In genomic region chr15:85421116-85421925, GRCh38 we compare ENCODE assay signal across 15 cellular contexts. TPM values are rescaled to one million over a fixed set of nuclear protein-coding genes. Genes with fewer than 3 reads are reported as not detected.
DNase-seq lines count a peak whose midpoint lies in the region; ATAC-seq and TF ChIP-seq lines count a peak whose summit lies in the region.
"Had no signal": no experiment of that assay in that cellular context is flagged by ENCODE, and none has a peak within 500 bp of the region (broad histone marks: within the 10 kb centered on the region; RNA-seq: fewer than 3 reads in every experiment).

No MANE protein-coding gene starts in this region.

- H3F3A ChIP-seq in SK-N-SH (replicated peaks; ENCODE audit: insufficient read depth) = peaks cover 10% of the 10 kb centered on the region

- H3K79me2 ChIP-seq in SK-N-SH (ENCODE audit: insufficient read depth) = peaks cover 95% of the 10 kb centered on the region

- peaks cover 46% of the 10 kb centered on the region for H4K20me1 ChIP-seq in SK-N-SH (ENCODE audit: insufficient read depth)

- no peak for ATAC-seq in SK-N-SH treated with all-trans-retinoic acid at 6 μM for 48 hours
- ATAC-seq in psoas muscle = peak; percentile 57 to 75 (median 64)
- no peak for ATAC-seq in HG03135 (IDR thresholded peaks at IDR 0.05; ENCODE audit: unreplicated experiment)
- no peak for ATAC-seq in gastroesophageal sphincter
- ATAC-seq: HCT116, sciatic nerve had no signal

- TF ChIP-seq POLR2A in esophagus muscularis mucosa (IDR thresholded peaks at IDR 0.05; ENCODE audit: low read depth) = no peak
- TF ChIP-seq POLR2A in gastroesophageal sphincter (IDR thresholded peaks at IDR 0.05) = no peak

- H2AFZ ChIP-seq in SK-N-SH (ENCODE audit: low read depth) = no peak overlapping the region

- DNase-seq in SK-N-SH = no peak
- DNase-seq in RKO (ENCODE audit: low spot score) = peak; percentile 18
- DNase-seq in fibroblast of the aortic adventitia (ENCODE audit: low read depth) = peak; percentile 57
- no peak for DNase-seq in psoas muscle
- DNase-seq in esophagus muscularis mucosa (ENCODE audit: extremely low spot score) = no peak
- DNase-seq: activated gamma-delta T cell treated with Interleukin-2 at 50 U/mL for 16 hours, caudate nucleus, KG1, NCI-H748 treated with DMSO at 0.1 percent for 48 hours had no signal

- no peak overlapping the region for H3K9ac ChIP-seq in SK-N-SH

- no peak overlapping the region for H3K27ac ChIP-seq in SK-N-SH (ENCODE audit: low read depth in 2 of 2, low read length in 1 of 2)
- H3K27ac ChIP-seq in psoas muscle = no peak overlapping the region
- no peak overlapping the region for H3K27ac ChIP-seq in esophagus muscularis mucosa (replicated peaks in 1 of 4)
- no peak overlapping the region for H3K27ac ChIP-seq in gastroesophageal sphincter
- H3K27ac ChIP-seq: 22Rv1 had no signal

- H3K9me3 ChIP-seq in SK-N-SH (no peaks in the 10 kb centered on the region), psoas muscle (no peaks in the 10 kb centered on the region), esophagus muscularis mucosa (no peaks in the 10 kb centered on the region), gastroesophageal sphincter (no peaks in the 10 kb centered on the region)

- H3K4me3 ChIP-seq in SK-N-SH (ENCODE audit: low read depth in 2 of 2, low read length in 1 of 2) (no peak overlapping the region), fibroblast of the aortic adventitia (ENCODE audit: low read depth, low read length) (no peak overlapping the region), psoas muscle (no peak overlapping the region), esophagus muscularis mucosa (no peak overlapping the region), gastroesophageal sphincter (no peak overlapping the region)

- no peak overlapping the region for H3K4me2 ChIP-seq in SK-N-SH

- intact Hi-C loops in psoas muscle (cut with DNase I) (no loop called here), esophagus muscularis mucosa (cut with DNase I) (no loop called here)

- TF ChIP-seq CTCF in SK-N-SH (IDR thresholded peaks at IDR 0.05) (no peak), fibroblast of the aortic adventitia (IDR thresholded peaks at IDR 0.05; ENCODE audit: insufficient read depth, low read length) (no peak), psoas muscle (IDR thresholded peaks at IDR 0.05) (no peak), esophagus muscularis mucosa (IDR thresholded peaks at IDR 0.05) (no peak), gastroesophageal sphincter (IDR thresholded peaks at IDR 0.05) (no peak)

- no peak for TF ChIP-seq RAD21 in SK-N-SH (IDR thresholded peaks at IDR 0.05; ENCODE audit: low read length)

- no peak for TF ChIP-seq EP300 in SK-N-SH (IDR thresholded peaks at IDR 0.05; ENCODE audit: borderline replicate concordance in 1 of 2, low read depth in 1 of 2, low read length in 1 of 2)
- no peak for TF ChIP-seq EP300 in esophagus muscularis mucosa (IDR thresholded peaks at IDR 0.05)
- no peak for TF ChIP-seq EP300 in gastroesophageal sphincter (IDR thresholded peaks at IDR 0.05)

- H3K27me3 ChIP-seq in SK-N-SH (ENCODE audit: insufficient read depth) (no peaks in the 10 kb centered on the region), psoas muscle (ENCODE audit: insufficient read depth in 3 of 3, low read length in 2 of 3) (no peaks in the 10 kb centered on the region), esophagus muscularis mucosa (no peaks in the 10 kb centered on the region), gastroesophageal sphincter (no peaks in the 10 kb centered on the region)

- WGBS in SK-N-SH (ENCODE audit: low lambda C conversion rate) = 89% methylated on average over 10 of the region's 10 CpGs
- 78 to 88% (median 83%) methylated on average over 10 of the region's 10 CpGs for WGBS in psoas muscle, 3 donors
- WGBS in esophagus muscularis mucosa = 86% methylated on average over 10 of the region's 10 CpGs
- whole genome bisulfite sequencing in gastroesophageal sphincter (ENCODE audit: low coverage in 1 of 2), 2 donors = 87 to 88% methylated on average over 10 of the region's 10 CpGs

- POLR2A ChIA-PET in SK-N-SH (lab: Yijun Ruan, JAX) = no interaction called here

- H3K36me3 ChIP-seq in SK-N-SH (replicated peaks in 1 of 2; ENCODE audit: control insufficient read depth in 1 of 2, insufficient read depth in 2 of 2, low read length in 1 of 2) = no peaks in the 10 kb centered on the region
- no peaks in the 10 kb centered on the region for H3K36me3 ChIP-seq in psoas muscle (ENCODE audit: insufficient read depth in 1 of 2, low read depth in 1 of 2)
- no peaks in the 10 kb centered on the region for H3K36me3 ChIP-seq in esophagus muscularis mucosa
- no peaks in the 10 kb centered on the region for H3K36me3 ChIP-seq in gastroesophageal sphincter

- CTCF ChIA-PET in SK-N-SH (lab: Yijun Ruan, JAX) = no interaction called here

- peaks cover 0 to 13% of the 10 kb centered on the region in 2 experiments; a peak in 2 of 4 replicates for H3K4me1 ChIP-seq in SK-N-SH (ENCODE audit: control insufficient read depth in 1 of 2, insufficient read depth in 2 of 2, low read depth in 1 of 2, low read length in 1 of 2)
- H3K4me1 ChIP-seq in psoas muscle = peaks cover 22% of the 10 kb centered on the region
- peaks cover 26 to 93% (median 66%) of the 10 kb centered on the region in 4 donors for H3K4me1 ChIP-seq in esophagus muscularis mucosa
- peaks cover 9 to 77% (median 11%) of the 10 kb centered on the region in 3 donors for H3K4me1 ChIP-seq in gastroesophageal sphincter

- H3K9me2 ChIP-seq in SK-N-SH = no peaks in the 10 kb centered on the region

TF ChIP-seq in SK-N-SH, 30 proteins besides CTCF, POLR2A, EP300 and RAD21:
- no peak for TF ChIP-seq TEAD4 (IDR thresholded peaks at IDR 0.05; ENCODE audit: borderline replicate concordance, insufficient read depth)
- 0 out of 2 replicates have a peak, but pooled peaks have one; percentile 7 for TF ChIP-seq TCF12 (IDR thresholded peaks at IDR 0.05)

TF ChIP-seq in SK-N-SH treated with all-trans-retinoic acid at 6 μM for 48 hours, 23 proteins besides CTCF, POLR2A, EP300 and RAD21 (continues in another document):
- TF ChIP-seq CSRNP3 (CRISPR knock-in tag; IDR thresholded peaks at IDR 0.05) = no peak
- TF ChIP-seq OSR1 (CRISPR knock-in tag; IDR thresholded peaks at IDR 0.05) = no peak
- no peak for TF ChIP-seq TOX (CRISPR knock-in tag; IDR thresholded peaks at IDR 0.05; ENCODE audit: borderline replicate concordance)
- no peak for TF ChIP-seq ZFP3 (CRISPR knock-in tag; IDR thresholded peaks at IDR 0.05)
- no peak for TF ChIP-seq ISL1 (CRISPR knock-in tag; IDR thresholded peaks at IDR 0.05)
- TF ChIP-seq GLIS3 (CRISPR knock-in tag; IDR thresholded peaks at IDR 0.05) = no peak
- TF ChIP-seq, protein P1, sequence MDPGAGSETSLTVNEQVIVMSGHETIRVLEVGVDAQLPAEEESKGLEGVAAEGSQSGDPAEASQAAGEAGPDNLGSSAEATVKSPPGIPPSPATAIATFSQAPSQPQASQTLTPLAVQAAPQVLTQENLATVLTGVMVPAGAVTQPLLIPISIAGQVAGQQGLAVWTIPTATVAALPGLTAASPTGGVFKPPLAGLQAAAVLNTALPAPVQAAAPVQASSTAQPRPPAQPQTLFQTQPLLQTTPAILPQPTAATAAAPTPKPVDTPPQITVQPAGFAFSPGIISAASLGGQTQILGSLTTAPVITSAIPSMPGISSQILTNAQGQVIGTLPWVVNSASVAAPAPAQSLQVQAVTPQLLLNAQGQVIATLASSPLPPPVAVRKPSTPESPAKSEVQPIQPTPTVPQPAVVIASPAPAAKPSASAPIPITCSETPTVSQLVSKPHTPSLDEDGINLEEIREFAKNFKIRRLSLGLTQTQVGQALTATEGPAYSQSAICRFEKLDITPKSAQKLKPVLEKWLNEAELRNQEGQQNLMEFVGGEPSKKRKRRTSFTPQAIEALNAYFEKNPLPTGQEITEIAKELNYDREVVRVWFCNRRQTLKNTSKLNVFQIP (CRISPR knock-in tag; IDR thresholded peaks at IDR 0.05; ENCODE audit: borderline replicate concordance, low read depth) = no peak
- no peak for TF ChIP-seq ARNTL (CRISPR knock-in tag; IDR thresholded peaks at IDR 0.05; ENCODE audit: borderline replicate concordance, low read depth)
- TF ChIP-seq ZNF70 (CRISPR knock-in tag; IDR thresholded peaks at IDR 0.05) = no peak
- no peak for TF ChIP-seq SNAI2 (CRISPR knock-in tag; IDR thresholded peaks at IDR 0.05)
- no peak for TF ChIP-seq ZFP30 (CRISPR knock-in tag; IDR thresholded peaks at IDR 0.05)
- no peak for TF ChIP-seq ESRRG (CRISPR knock-in tag; IDR thresholded peaks at IDR 0.05)
- TF ChIP-seq BACH2 (CRISPR knock-in tag; IDR thresholded peaks at IDR 0.05; ENCODE audit: borderline replicate concordance) = no peak
- TF ChIP-seq ZNF8 (CRISPR knock-in tag; IDR thresholded peaks at IDR 0.05) = no peak

RNA-seq across cellular contexts. Expression of gene AKAP13, which starts 40.9 kb away (rescaled TPM):
- polyA plus RNA-seq in SK-N-SH (2012; rRNA removed) (6.7 and 8.4 TPM in 2 replicates), psoas muscle (10 to 100 TPM; 18.2 to 86.0 (median 46.5) TPM)
- polyA plus RNA-seq in SK-N-SH (2012; cell fraction: cytosol; rRNA removed) = 4.2 and 4.7 TPM in 2 replicates
- 33.8 and 50.9 TPM in 2 replicates for polyA plus RNA-seq in SK-N-SH (2012; cell fraction: nucleus; rRNA removed)
- total RNA-seq in fibroblast of the aortic adventitia (ENCODE audit: low replicate concordance) (87.7 and 89.9 TPM in 2 replicates), psoas muscle (100 to 1,000 TPM in 3 of 4 donors, 10 to 100 TPM in 1; 93.7 to 126 (median 122) TPM), esophagus muscularis mucosa (100 to 1,000 TPM; 232 to 323 (median 284) TPM), gastroesophageal sphincter (100 to 1,000 TPM; 196 to 252 (median 215) TPM)

Comparison
In these comparisons a context has a peak if more than half of its experiments do, and no peak if none do; other contexts are left out.
1. DNase-seq: peak in RKO (single experiment) and fibroblast of the aortic adventitia (single experiment); none in SK-N-SH (single experiment), psoas muscle (0 of 2) and esophagus muscularis mucosa (single experiment).
2. ATAC-seq: peak in psoas muscle (4 of 4); none in SK-N-SH treated with all-trans-retinoic acid at 6 μM for 48 hours (single experiment), HG03135 (single experiment) and gastroesophageal sphincter (single experiment).